Comparison of ENCODE assay signal across 14 cellular contexts in the genomic region with DNA sequence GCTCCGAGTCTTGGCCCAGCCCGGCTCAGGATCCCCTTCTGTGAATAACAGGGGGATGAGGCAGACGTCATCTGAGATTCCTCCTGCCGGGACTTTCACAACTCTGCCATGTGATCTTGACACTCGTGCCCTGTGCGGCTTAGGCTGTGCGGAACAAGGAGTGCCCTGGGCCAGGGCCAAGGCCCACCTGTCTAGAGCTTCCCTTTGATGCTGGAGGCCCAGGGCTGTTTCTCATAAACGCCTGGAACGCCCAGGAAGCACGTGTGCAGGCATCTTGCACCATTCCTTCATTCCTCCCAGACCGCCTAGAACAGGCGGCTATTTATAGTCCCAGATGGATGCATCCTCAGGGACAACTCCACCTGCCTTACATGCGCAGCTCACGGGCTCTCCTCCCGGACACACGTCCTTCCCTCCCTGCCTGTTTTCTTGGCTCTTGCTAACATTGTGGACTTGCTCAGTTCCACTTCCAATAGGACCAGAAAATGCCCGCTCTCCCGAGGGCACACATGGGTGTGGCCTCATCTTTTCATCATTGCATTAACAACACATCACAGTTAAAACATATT. TPM values are rescaled to one million over a fixed set of nuclear protein-coding genes. Genes with fewer than 3 reads are reported as not detected.
DNase-seq lines count a peak whose midpoint lies in the region; ATAC-seq and TF ChIP-seq lines count a peak whose summit lies in the region.
"Had no signal": no experiment of that assay in that cellular context is flagged by ENCODE, and none has a peak within 500 bp of the region (broad histone marks: within the 10 kb centered on the region; RNA-seq: fewer than 3 reads in every experiment).

No MANE protein-coding gene starts in this region.

- WGBS in suprapubic skin = 19% methylated on average over 18 of the region's 18 CpGs

- no peak overlapping the region for H3K27ac ChIP-seq in colonic mucosa
- H3K27ac ChIP-seq in left lung = no peak overlapping the region
- H3K27ac ChIP-seq in suprapubic skin = peak overlapping the region; percentile 80
- H3K27ac ChIP-seq: tibial artery had no signal

- DNase-seq in colonic mucosa = peak; percentile 85
- peak; percentile 47 to 79 for DNase-seq in left lung
- no peak for DNase-seq in suprapubic skin (ENCODE audit: low spot score in 2 of 2)
- DNase-seq in osteocyte (ENCODE audit: extremely low spot score, unreplicated experiment) = no peak
- DNase-seq in hypothalamus (lab: John Stamatoyannopoulos, UW) = no peak
- DNase-seq: activated naive CD8-positive, alpha-beta T cell treated with anti-CD3 and anti-CD28 coated beads, Interleukin-2, amount 10 ng/mL, durations not matched to agents 7 days and 5 days; effector memory CD4-positive, alpha-beta T cell; NCI-H2029; occipital lobe; T-helper 9 cell; tibial artery had no signal

- H3K9me3 Mint-ChIP-seq in osteocyte (ENCODE audit: unreplicated experiment) = no peaks in the 10 kb centered on the region
- H3K9me3 Mint-ChIP-seq: activated naive CD8-positive, alpha-beta T cell treated with anti-CD3 and anti-CD28 coated beads, Interleukin-2, amount 10 ng/mL, durations not matched to agents 7 days and 5 days had no signal

- TF ChIP-seq EP300 in Ishikawa (IDR thresholded peaks at IDR 0.05; ENCODE audit: borderline replicate concordance) = no peak
- TF ChIP-seq EP300 in suprapubic skin (IDR thresholded peaks at IDR 0.05) = no peak

- TF ChIP-seq RAD21 in Ishikawa (IDR thresholded peaks at IDR 0.05; ENCODE audit: low read depth) = no peak

- H3K9me3 ChIP-seq in colonic mucosa (no peaks in the 10 kb centered on the region), left lung (no peaks in the 10 kb centered on the region), suprapubic skin (no peaks in the 10 kb centered on the region)
- H3K9me3 ChIP-seq: tibial artery had no signal

- H3K9ac ChIP-seq in colonic mucosa (ENCODE audit: low read depth in 2 of 2, low read length in 2 of 2) = no peak overlapping the region

- no peaks in the 10 kb centered on the region for H3K27me3 ChIP-seq in colonic mucosa
- no peaks in the 10 kb centered on the region for H3K27me3 ChIP-seq in left lung
- H3K27me3 ChIP-seq in suprapubic skin = peaks cover 9% of the 10 kb centered on the region
- H3K27me3 ChIP-seq: tibial artery had no signal

- H3K36me3 ChIP-seq in colonic mucosa = no peaks in the 10 kb centered on the region
- H3K36me3 ChIP-seq in left lung = no peaks in the 10 kb centered on the region
- H3K36me3 ChIP-seq in suprapubic skin = peaks cover 3% of the 10 kb centered on the region

- no peak for TF ChIP-seq CTCF in colonic mucosa (IDR thresholded peaks at IDR 0.05)
- no peak for TF ChIP-seq CTCF in left lung (IDR thresholded peaks at IDR 0.05)
- no peak for TF ChIP-seq CTCF in suprapubic skin (IDR thresholded peaks at IDR 0.05)
- no peak for TF ChIP-seq CTCF in osteocyte (IDR thresholded peaks at IDR 0.05)

- H3K4me3 Mint-ChIP-seq in osteocyte (ENCODE audit: unreplicated experiment) = no peak overlapping the region
- H3K4me3 Mint-ChIP-seq: activated naive CD8-positive, alpha-beta T cell treated with anti-CD3 and anti-CD28 coated beads, Interleukin-2, amount 10 ng/mL, durations not matched to agents 7 days and 5 days had no signal

- intact Hi-C loops in colonic mucosa (cut with DNase I) (no loop called here), left lung (cut with DNase I) (no loop called here)

- no peak overlapping the region for H3K27ac Mint-ChIP-seq in osteocyte (ENCODE audit: unreplicated experiment)
- H3K27ac Mint-ChIP-seq: activated naive CD8-positive, alpha-beta T cell treated with anti-CD3 and anti-CD28 coated beads, Interleukin-2, amount 10 ng/mL, durations not matched to agents 7 days and 5 days had no signal

- TF ChIP-seq POLR2A in suprapubic skin (IDR thresholded peaks at IDR 0.05) = no peak

- H3K27me3 Mint-ChIP-seq in osteocyte (ENCODE audit: unreplicated experiment) = peaks cover 39% of the 10 kb centered on the region
- H3K27me3 Mint-ChIP-seq: activated naive CD8-positive, alpha-beta T cell treated with anti-CD3 and anti-CD28 coated beads, Interleukin-2, amount 10 ng/mL, durations not matched to agents 7 days and 5 days had no signal

- H3K4me3 ChIP-seq in colonic mucosa (no peak overlapping the region), left lung (no peak overlapping the region), suprapubic skin (no peak overlapping the region)
- H3K4me3 ChIP-seq: tibial artery had no signal

- no peaks in the 10 kb centered on the region for H3K4me1 Mint-ChIP-seq in osteocyte (ENCODE audit: unreplicated experiment)
- H3K4me1 Mint-ChIP-seq: activated naive CD8-positive, alpha-beta T cell treated with anti-CD3 and anti-CD28 coated beads, Interleukin-2, amount 10 ng/mL, durations not matched to agents 7 days and 5 days had no signal

- no peaks in the 10 kb centered on the region for H3K4me1 ChIP-seq in colonic mucosa
- H3K4me1 ChIP-seq in left lung = peaks cover 0 to 11% of the 10 kb centered on the region in 2 donors
- H3K4me1 ChIP-seq in suprapubic skin = peaks cover 15% of the 10 kb centered on the region
- H3K4me1 ChIP-seq: tibial artery had no signal

- peak; percentile 71 for ATAC-seq in left lung
- ATAC-seq in GM19397 (IDR thresholded peaks at IDR 0.05; ENCODE audit: unreplicated experiment) = no peak
- ATAC-seq in HG02678 (IDR thresholded peaks at IDR 0.05; ENCODE audit: unreplicated experiment) = no peak

- no peaks in the 10 kb centered on the region for H3K36me3 Mint-ChIP-seq in osteocyte (ENCODE audit: unreplicated experiment)
- H3K36me3 Mint-ChIP-seq: activated naive CD8-positive, alpha-beta T cell treated with anti-CD3 and anti-CD28 coated beads, Interleukin-2, amount 10 ng/mL, durations not matched to agents 7 days and 5 days had no signal

TF ChIP-seq in Ishikawa, 13 proteins besides CTCF, POLR2A, EP300 and RAD21:
- TF ChIP-seq, protein P1, sequence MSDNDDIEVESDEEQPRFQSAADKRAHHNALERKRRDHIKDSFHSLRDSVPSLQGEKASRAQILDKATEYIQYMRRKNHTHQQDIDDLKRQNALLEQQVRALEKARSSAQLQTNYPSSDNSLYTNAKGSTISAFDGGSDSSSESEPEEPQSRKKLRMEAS (IDR thresholded peaks at IDR 0.05) = 0 out of 2 replicates have a peak, but pooled peaks have one; percentile 19
- TF ChIP-seq TEAD4 (IDR thresholded peaks at IDR 0.05) = no peak

RNA-seq across cellular contexts. Expression of a gene that starts 57.3 kb away (rescaled TPM):
- total RNA-seq in colonic mucosa (10 to 100 TPM; 11.1 to 11.5 TPM), left lung (10 to 100 TPM in 1 of 2 donors, 1 to 10 TPM in 1; 8.8 to 10.2 TPM), suprapubic skin (10 to 100 TPM; 11.2 to 16.9 (median 13.3) TPM), osteocyte (0.24 and 0.31 TPM in 2 replicates)

Comparison
In these comparisons a context has a peak if more than half of its experiments do, and no peak if none do; other contexts are left out.
1. DNase-seq: peak in colonic mucosa (single experiment) and left lung (2 of 2); none in suprapubic skin (0 of 2), osteocyte (single experiment) and hypothalamus (0 of 51).